Comparison of ENCODE assay signal across 1 cellular context in the genomic region with DNA sequence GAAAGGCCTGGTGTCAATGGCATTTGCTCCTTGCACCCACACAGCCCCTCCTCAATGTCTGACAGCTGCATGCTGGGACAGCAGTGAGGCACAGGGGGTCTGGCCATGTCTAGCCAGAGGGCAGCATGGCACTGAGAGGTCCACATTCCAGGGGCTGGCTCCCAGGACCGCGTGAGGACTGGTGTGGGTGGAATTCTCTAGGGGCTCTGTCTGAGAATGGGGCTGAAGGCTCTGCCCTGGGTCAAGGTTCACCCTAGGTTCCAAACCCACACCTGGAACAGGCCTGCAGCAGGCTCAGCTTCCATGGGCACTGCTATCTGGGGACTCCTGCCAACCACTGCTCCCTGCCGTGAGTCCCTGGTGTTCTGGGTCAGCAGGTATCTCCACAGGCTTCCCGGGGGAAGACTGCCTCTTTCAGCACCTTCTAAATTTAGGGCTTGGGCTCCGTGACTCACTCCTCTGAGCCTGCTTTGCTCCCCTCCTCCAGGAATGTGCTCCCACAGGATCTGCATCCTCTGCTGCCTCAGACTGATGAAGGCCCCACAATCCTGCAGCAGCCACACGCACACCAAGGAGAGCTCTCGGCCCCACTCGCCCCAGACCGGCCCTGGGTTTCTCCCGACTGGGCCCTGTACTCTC.
TF ChIP-seq lines count a peak whose summit lies in the region.

No MANE protein-coding gene starts in this region.

TF ChIP-seq in HepG2, 621 proteins besides CTCF, POLR2A, EP300 and RAD21 (continued from another document):
- TF ChIP-seq, protein P1, sequence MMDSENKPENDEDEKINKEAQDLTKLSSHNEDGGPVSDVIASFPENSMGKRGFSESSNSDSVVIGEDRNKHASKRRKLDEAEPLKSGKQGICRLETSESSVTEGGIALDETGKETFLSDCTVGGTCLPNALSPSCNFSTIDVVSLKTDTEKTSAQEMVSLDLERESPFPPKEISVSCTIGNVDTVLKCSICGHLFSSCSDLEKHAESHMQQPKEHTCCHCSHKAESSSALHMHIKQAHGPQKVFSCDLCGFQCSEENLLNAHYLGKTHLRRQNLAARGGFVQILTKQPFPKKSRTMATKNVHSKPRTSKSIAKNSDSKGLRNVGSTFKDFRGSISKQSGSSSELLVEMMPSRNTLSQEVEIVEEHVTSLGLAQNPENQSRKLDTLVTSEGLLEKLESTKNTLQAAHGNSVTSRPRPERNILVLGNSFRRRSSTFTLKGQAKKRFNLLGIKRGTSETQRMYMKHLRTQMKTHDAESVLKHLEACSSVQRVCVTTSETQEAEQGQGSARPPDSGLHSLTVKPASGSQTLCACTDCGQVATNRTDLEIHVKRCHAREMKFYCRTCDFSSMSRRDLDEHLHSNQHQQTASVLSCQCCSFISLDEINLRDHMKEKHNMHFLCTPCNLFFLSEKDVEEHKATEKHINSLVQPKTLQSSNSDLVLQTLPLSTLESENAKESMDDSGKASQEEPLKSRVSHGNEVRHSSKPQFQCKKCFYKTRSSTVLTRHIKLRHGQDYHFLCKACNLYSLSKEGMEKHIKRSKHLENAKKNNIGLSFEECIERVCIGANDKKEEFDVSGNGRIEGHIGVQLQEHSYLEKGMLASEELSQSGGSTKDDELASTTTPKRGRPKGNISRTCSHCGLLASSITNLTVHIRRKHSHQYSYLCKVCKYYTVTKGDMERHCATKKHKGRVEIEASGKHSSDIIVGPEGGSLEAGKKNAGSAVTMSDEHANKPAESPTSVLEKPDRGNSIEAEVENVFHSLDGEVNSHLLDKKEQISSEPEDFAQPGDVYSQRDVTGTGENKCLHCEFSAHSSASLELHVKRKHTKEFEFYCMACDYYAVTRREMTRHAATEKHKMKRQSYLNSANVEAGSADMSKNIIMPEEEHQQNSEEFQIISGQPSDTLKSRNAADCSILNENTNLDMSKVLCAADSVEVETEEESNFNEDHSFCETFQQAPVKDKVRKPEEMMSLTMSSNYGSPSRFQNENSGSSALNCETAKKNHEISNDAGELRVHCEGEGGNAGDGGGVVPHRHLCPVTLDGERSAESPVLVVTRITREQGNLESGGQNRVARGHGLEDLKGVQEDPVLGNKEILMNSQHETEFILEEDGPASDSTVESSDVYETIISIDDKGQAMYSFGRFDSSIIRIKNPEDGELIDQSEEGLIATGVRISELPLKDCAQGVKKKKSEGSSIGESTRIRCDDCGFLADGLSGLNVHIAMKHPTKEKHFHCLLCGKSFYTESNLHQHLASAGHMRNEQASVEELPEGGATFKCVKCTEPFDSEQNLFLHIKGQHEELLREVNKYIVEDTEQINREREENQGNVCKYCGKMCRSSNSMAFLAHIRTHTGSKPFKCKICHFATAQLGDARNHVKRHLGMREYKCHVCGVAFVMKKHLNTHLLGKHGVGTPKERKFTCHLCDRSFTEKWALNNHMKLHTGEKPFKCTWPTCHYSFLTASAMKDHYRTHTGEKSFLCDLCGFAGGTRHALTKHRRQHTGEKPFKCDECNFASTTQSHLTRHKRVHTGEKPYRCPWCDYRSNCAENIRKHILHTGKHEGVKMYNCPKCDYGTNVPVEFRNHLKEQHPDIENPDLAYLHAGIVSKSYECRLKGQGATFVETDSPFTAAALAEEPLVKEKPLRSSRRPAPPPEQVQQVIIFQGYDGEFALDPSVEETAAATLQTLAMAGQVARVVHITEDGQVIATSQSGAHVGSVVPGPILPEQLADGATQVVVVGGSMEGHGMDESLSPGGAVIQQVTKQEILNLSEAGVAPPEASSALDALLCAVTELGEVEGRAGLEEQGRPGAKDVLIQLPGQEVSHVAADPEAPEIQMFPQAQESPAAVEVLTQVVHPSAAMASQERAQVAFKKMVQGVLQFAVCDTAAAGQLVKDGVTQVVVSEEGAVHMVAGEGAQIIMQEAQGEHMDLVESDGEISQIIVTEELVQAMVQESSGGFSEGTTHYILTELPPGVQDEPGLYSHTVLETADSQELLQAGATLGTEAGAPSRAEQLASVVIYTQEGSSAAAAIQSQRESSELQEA (CRISPR knock-in tag; IDR thresholded peaks at IDR 0.05; ENCODE audit: not compliant biosample characterization): no peak
- TF ChIP-seq CCAR2 (optimal IDR thresholded peaks at IDR 0.05; ENCODE audit: low read depth, low read length) (no peak), ZNF33A (CRISPR knock-in tag; IDR thresholded peaks at IDR 0.05; ENCODE audit: borderline replicate concordance) (no peak)
